14 cellular contexts compared by ENCODE assay signal in genomic region chr9:93829271-93830223, GRCh38.
DNase-seq lines count a peak whose midpoint lies in the region; ATAC-seq and TF ChIP-seq lines count a peak whose summit lies in the region.
"Had no signal": no experiment of that assay in that cellular context is flagged by ENCODE, and none has a peak within 500 bp of the region (broad histone marks: within the 10 kb centered on the region; RNA-seq: fewer than 3 reads in every experiment).

No MANE protein-coding gene starts in this region.

- H3K27ac Mint-ChIP-seq in osteocyte (ENCODE audit: unreplicated experiment) = no peak overlapping the region
- H3K27ac Mint-ChIP-seq: H9 had no signal

- no peak for ATAC-seq in HG02798 (IDR thresholded peaks at IDR 0.05; ENCODE audit: poor library complexity, unreplicated experiment)
- ATAC-seq: K562 had no signal

- TF ChIP-seq CTCF in GM20000 (IDR thresholded peaks at IDR 0.05; ENCODE audit: extremely low read depth, missing control alignments) (no peak), osteocyte (IDR thresholded peaks at IDR 0.05) (no peak)

- peaks cover 11% of the 10 kb centered on the region for H3K9me3 Mint-ChIP-seq in osteocyte (ENCODE audit: unreplicated experiment)

- DNase-seq in AG20443 (ENCODE audit: low spot score) = peak; percentile 5
- DNase-seq in GM20000 (ENCODE audit: low spot score) = peak; percentile 4
- DNase-seq in iPS-NIHi11 (ENCODE audit: low spot score) = peak; percentile 1
- peak; percentile 64 for DNase-seq in posterior vena cava (ENCODE audit: low spot score)
- no peak for DNase-seq in osteocyte (ENCODE audit: extremely low spot score, unreplicated experiment)
- no peak for DNase-seq in epidermal melanocyte (ENCODE audit: insufficient read length, low spot score)
- DNase-seq: DMS 273 treated with DMSO at 0.1 percent for 48 hours, H9, NCI-H1436 treated with DMSO at 0.1 percent for 48 hours, NCI-H2107, NCI-H226, NCI-H526 had no signal

- no peaks in the 10 kb centered on the region for H3K36me3 Mint-ChIP-seq in osteocyte (ENCODE audit: unreplicated experiment)

- H3K4me3 Mint-ChIP-seq in osteocyte (ENCODE audit: unreplicated experiment) = no peak overlapping the region
- H3K4me3 Mint-ChIP-seq: H9 had no signal

- peaks cover 29% of the 10 kb centered on the region for H3K27me3 Mint-ChIP-seq in osteocyte (ENCODE audit: unreplicated experiment)

- no peaks in the 10 kb centered on the region for H3K4me1 Mint-ChIP-seq in osteocyte (ENCODE audit: unreplicated experiment)

- intact Hi-C loops in posterior vena cava (cut with DNase I) = loop anchor here in 1 of 2 donors (10.0 kb wide), 1 partner anchor 135 kb away; no protein-coding TSS in a partner anchor

Comparison
In these comparisons a context has a peak if more than half of its experiments do, and no peak if none do; other contexts are left out.
1. DNase-seq: peak in AG20443 (single experiment), GM20000 (single experiment), iPS-NIHi11 (single experiment) and posterior vena cava (single experiment); none in osteocyte (single experiment) and epidermal melanocyte (single experiment).